Comparison of ENCODE assay signal across 34 cellular contexts in genomic region chr14:70022771-70023445, GRCh38.
"Had no signal": no experiment of that assay in that cellular context is flagged by ENCODE, and none has a peak within 500 bp of the region (broad histone marks: within the 10 kb centered on the region; RNA-seq: fewer than 3 reads in every experiment).

No MANE protein-coding gene starts in this region.

- H3K27me3 ChIP-seq: adrenal gland, body of pancreas had no signal

- H3K9me3 ChIP-seq: adrenal gland, body of pancreas, esophagus squamous epithelium, gastroesophageal sphincter, heart right ventricle had no signal

- H3K4me3 ChIP-seq: adrenal gland, body of pancreas, esophagus squamous epithelium, gastroesophageal sphincter, heart right ventricle had no signal

- ATAC-seq: activated CD4-positive, CD25-positive, alpha-beta regulatory T cell treated with anti-CD3 and anti-CD28 coated beads, Interleukin-2, amount 50 U/mL, for 24 hours; activated CD8-positive, alpha-beta T cell treated with anti-CD3 and anti-CD28 coated beads for 36 hours; activated naive CD8-positive, alpha-beta T cell treated with anti-CD3 and anti-CD28 coated beads, Interleukin-2, amount 50 U/mL, for 24 hours; activated T-cell treated with anti-CD3 and anti-CD28 coated beads, Interleukin-2, amount 50 U/mL, for 4 hours; activated T-helper 17 cell treated with anti-CD3 and anti-CD28 coated beads, Interleukin-2, amount 50 U/mL, for 72 hours; body of pancreas; gastroesophageal sphincter; heart right ventricle; T-helper 17 cell had no signal

- H3K4me1 ChIP-seq: adrenal gland, body of pancreas had no signal

- FAIRE-seq: colon, endometrium, endothelial cell of umbilical vein had no signal

- DNase-seq: activated B cell treated with CpG ODN at 0.5 μM for 24 hours; activated CD4-positive, alpha-beta T cell treated with anti-CD3 and anti-CD28 coated beads for 48 hours; activated CD4-positive, alpha-beta T cell treated with anti-CD3 and anti-CD28 coated beads, Interleukin-2, amount 50 U/mL, for 1 hour; activated CD4-positive, alpha-beta T cell treated with anti-CD3 and anti-CD28 coated beads, Interleukin-2, amount 50 U/mL, for 48 hours; activated CD8-positive, alpha-beta memory T cell treated with anti-CD3 and anti-CD28 coated beads for 24 hours; activated CD8-positive, alpha-beta T cell treated with anti-CD3 and anti-CD28 coated beads for 36 hours; activated effector memory CD4-positive, alpha-beta T cell treated with Interleukin-2 at 50 U/mL for 16 hours; activated gamma-delta T cell treated with Interleukin-2 at 50 U/mL for 16 hours; activated naive CD4-positive, alpha-beta T cell treated with Interleukin-2 at 50 U/mL for 16 hours; activated naive CD8-positive, alpha-beta T cell treated with anti-CD3 and anti-CD28 coated beads for 36 hours; activated naive CD8-positive, alpha-beta T cell treated with anti-CD3 and anti-CD28 coated beads, Interleukin-2, amount 50 U/mL, for 24 hours; activated T-cell treated with anti-CD3 and anti-CD28 coated beads, Interleukin-2, amount 50 U/mL, for 4 hours; adrenal gland; amygdala; aorta; body of pancreas; caudate nucleus; cortex of kidney; dermis blood vessel endothelial cell; effector CD4-positive, alpha-beta T cell; esophagus squamous epithelium; foreskin melanocyte; heart right ventricle; T-helper 1 cell; T-helper 17 cell; T1000; WERI-Rb-1 had no signal

- H3K27ac ChIP-seq: adrenal gland, body of pancreas, epithelial cell of prostate, esophagus squamous epithelium, gastroesophageal sphincter, heart right ventricle, WERI-Rb-1 had no signal
